8 cellular contexts compared by ENCODE assay signal in genomic region chr5:123512631-123513461, GRCh38. TPM values are rescaled to one million over a fixed set of nuclear protein-coding genes. Genes with fewer than 3 reads are reported as not detected.
DNase-seq lines count a peak whose midpoint lies in the region; ATAC-seq and TF ChIP-seq lines count a peak whose summit lies in the region.

No MANE protein-coding gene starts in this region.

- H3K27me3 ChIP-seq in KMS-11 (ENCODE audit: insufficient read depth, low read depth) (no peaks in the 10 kb centered on the region), lower lobe of right lung (ENCODE audit: low read depth) (no peaks in the 10 kb centered on the region)

- peak overlapping the region; percentile 73 for H3K4me2 ChIP-seq in KMS-11

- no peaks in the 10 kb centered on the region for H4K20me1 ChIP-seq in KMS-11 (ENCODE audit: insufficient read depth)

- intact Hi-C loops in lower lobe of right lung (cut with DNase I): no loop called here

- peaks cover 49% of the 10 kb centered on the region for H3K79me2 ChIP-seq in KMS-11 (ENCODE audit: insufficient read depth, low read depth)

- H3K9ac ChIP-seq in KMS-11: peak overlapping the region; percentile 78; the same call in 1 of the 2 replicates

- TF ChIP-seq CTCF in KMS-11 (conservative IDR thresholded peaks at IDR 0.05; ENCODE audit: low read depth, low read length) (no peak), lower lobe of right lung (IDR thresholded peaks at IDR 0.05) (no peak)

- peak; percentile 34 for ATAC-seq in GM21737 (IDR thresholded peaks at IDR 0.05; ENCODE audit: unreplicated experiment)
- peak; percentile 7 to 8 for ATAC-seq in lower lobe of right lung

- H3K27ac ChIP-seq in KMS-11 (peak overlapping the region; percentile 81), lower lobe of right lung (peak overlapping the region; percentile 94)

- H3K4me3 ChIP-seq in KMS-11 (IDR thresholded peaks at IDR 0.05; ENCODE audit: insufficient read depth, low read depth, low read length) (no peak overlapping the region), lower lobe of right lung (peak overlapping the region; percentile 74)

- H3K36me3 ChIP-seq in KMS-11 (ENCODE audit: insufficient read depth) (no peaks in the 10 kb centered on the region), lower lobe of right lung (no peaks in the 10 kb centered on the region)

- H3K4me1 ChIP-seq in KMS-11 (ENCODE audit: low read depth, poor library complexity, severe bottlenecking): peaks cover 19% of the 10 kb centered on the region
- H3K4me1 ChIP-seq in lower lobe of right lung: peaks cover 24% of the 10 kb centered on the region

- H3K9me3 ChIP-seq in lower lobe of right lung: no peaks in the 10 kb centered on the region

- DNase-seq in EL (peak; percentile 27), ecto neural progenitor cell (ENCODE audit: low spot score) (peak; percentile 76), lower lobe of right lung (peak; percentile 57), middle frontal gyrus (ENCODE audit: extremely low spot score, low spot score) (no peak)
- DNase-seq in activated CD4-positive, alpha-beta T cell treated with anti-CD3 and anti-CD28 coated beads for 4 hours: peak; percentile 25 to 26
- peak; percentile 19 for DNase-seq in stimulated activated CD8-positive, alpha-beta memory T cell treated with anti-CD3 and anti-CD28 coated beads, Interleukin-12 subunit alpha, Interleukin-12 subunit beta, amount 100 ng/mL, for 4 hours (ENCODE audit: low read depth)

- H2AFZ ChIP-seq in KMS-11 (ENCODE audit: low read depth): peak overlapping the region; percentile 77; the same call in 1 of the 2 replicates

RNA-seq across cellular contexts. Expression of gene CSNK1G3, which starts 0.9 kb away (rescaled TPM):
- 35.2 TPM for total RNA-seq in lower lobe of right lung
